In the genomic region with DNA sequence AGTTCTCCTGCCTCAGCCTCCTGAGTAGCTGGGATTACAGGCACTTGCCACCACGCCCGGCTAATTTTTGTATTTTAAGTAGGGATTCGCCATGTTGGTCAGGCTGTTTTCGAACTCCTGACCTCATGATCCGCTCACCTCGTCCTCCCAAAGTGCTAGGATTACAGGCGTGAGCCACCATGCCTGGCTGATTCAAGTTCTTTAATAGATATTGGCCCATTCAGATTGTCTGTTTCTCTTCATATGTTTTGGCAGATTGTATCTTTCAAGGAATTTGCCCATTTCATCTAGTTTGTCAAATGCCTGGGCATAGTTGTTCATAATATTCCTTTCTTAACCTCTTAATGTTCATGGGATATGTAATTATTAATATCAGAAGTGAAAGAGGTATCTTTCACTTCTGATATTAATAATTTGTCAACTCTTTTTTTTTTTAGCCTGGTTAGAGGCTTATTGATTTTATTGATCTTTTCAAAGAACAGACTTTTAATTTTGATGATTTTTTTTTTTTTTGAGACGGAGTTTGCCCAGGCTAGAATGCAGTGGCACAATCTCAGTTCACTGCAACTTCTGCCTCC, we compare ENCODE assay signal across 20 cellular contexts. TPM values are rescaled to one million over a fixed set of nuclear protein-coding genes. Genes with fewer than 3 reads are reported as not detected.
"Had no signal": no experiment of that assay in that cellular context is flagged by ENCODE, and none has a peak within 500 bp of the region (broad histone marks: within the 10 kb centered on the region; RNA-seq: fewer than 3 reads in every experiment).

No MANE protein-coding gene starts in this region.

- H3K4me3 ChIP-seq: esophagus squamous epithelium, skin epidermis, stomach, thoracic aorta, upper lobe of right lung had no signal

- H3K9me3 ChIP-seq: esophagus squamous epithelium, stomach, thoracic aorta, upper lobe of right lung had no signal

- FAIRE-seq: endothelial cell of umbilical vein had no signal

- DNase-seq: activated CD4-positive, alpha-beta T cell treated with anti-CD3 and anti-CD28 coated beads, Interleukin-2, amount 50 U/mL, for 1 hour; activated naive CD4-positive, alpha-beta T cell treated with anti-CD3 and anti-CD28 coated beads for 36 hours; activated naive CD8-positive, alpha-beta T cell treated with anti-CD3 and anti-CD28 coated beads, Interleukin-2, amount 50 U/mL, for 24 hours; activated T-cell treated with anti-CD3 and anti-CD28 coated beads, Interleukin-2, amount 50 U/mL, for 1 hour; aorta; cerebellar nuclear complex; effector CD8-positive, alpha-beta T cell; esophagus squamous epithelium; mesendoderm; nucleus accumbens; retina; stimulated activated CD4-positive, alpha-beta T cell treated with anti-CD3 and anti-CD28 coated beads, Interleukin-4, amount 100 ng/mL, for 24 hours; stomach; upper lobe of right lung had no signal

- H3K4me1 ChIP-seq: esophagus squamous epithelium, stomach, upper lobe of right lung had no signal

- H3K27me3 ChIP-seq: esophagus squamous epithelium, stomach, upper lobe of right lung had no signal

- H3K27ac ChIP-seq: esophagus squamous epithelium, skin epidermis, stomach, thoracic aorta, upper lobe of right lung had no signal

- H3K36me3 ChIP-seq: esophagus squamous epithelium, stomach, thoracic aorta, upper lobe of right lung had no signal

- ATAC-seq: activated CD4-positive, CD25-positive, alpha-beta regulatory T cell treated with anti-CD3 and anti-CD28 coated beads, Interleukin-2, amount 50 U/mL, for 24 hours; activated naive CD8-positive, alpha-beta T cell treated with anti-CD3 and anti-CD28 coated beads, Interleukin-2, amount 50 U/mL, for 24 hours; upper lobe of right lung had no signal

RNA-seq across cellular contexts. Expression of a gene that starts 48.3 kb away (rescaled TPM):
- total RNA-seq: endothelial cell of umbilical vein, fibroblast of villous mesenchyme, kidney epithelial cell had no signal
- polyA plus RNA-seq: endothelial cell of umbilical vein had no signal
